In genomic region chr2:190891370-190891769, GRCh38 we compare ENCODE assay signal across 1 cellular context.
TF ChIP-seq lines count a peak whose summit lies in the region.

No MANE protein-coding gene starts in this region.

TF ChIP-seq in GM23338, 12 proteins besides CTCF, POLR2A, EP300 and RAD21 (continued from another document):
- TF ChIP-seq ZNF462 (CRISPR knock-in tag; IDR thresholded peaks at IDR 0.05), result no peak
- TF ChIP-seq JUNB (IDR thresholded peaks at IDR 0.05; ENCODE audit: unreplicated experiment), result no peak
- TF ChIP-seq NANOG (IDR thresholded peaks at IDR 0.05; ENCODE audit: borderline replicate concordance), result no peak
- TF ChIP-seq STAT1 (IDR thresholded peaks at IDR 0.05; ENCODE audit: unreplicated experiment), result no peak
- no peak for TF ChIP-seq EZH2 (IDR thresholded peaks at IDR 0.05; ENCODE audit: low read depth, unreplicated experiment)
- no peak for TF ChIP-seq EZH2phosphoT487 (IDR thresholded peaks at IDR 0.05; ENCODE audit: unreplicated experiment)
- no peak for TF ChIP-seq REST (IDR thresholded peaks at IDR 0.05; ENCODE audit: unreplicated experiment)
- TF ChIP-seq CREB1 (CRISPR knock-in tag; IDR thresholded peaks at IDR 0.05; ENCODE audit: low read depth), result no peak
- no peak for TF ChIP-seq ZNF114 (CRISPR knock-in tag; IDR thresholded peaks at IDR 0.05)
- no peak for TF ChIP-seq POLR2AphosphoS5 (IDR thresholded peaks at IDR 0.05; ENCODE audit: low read depth)
